In genomic region chr4:721261-722171, GRCh38 we compare ENCODE assay signal across 1 cellular context.
TF ChIP-seq lines count a peak whose summit lies in the region.

No MANE protein-coding gene starts in this region.

TF ChIP-seq in H1, 55 proteins besides CTCF, POLR2A, EP300 and RAD21:
- TF ChIP-seq NRF1 (IDR thresholded peaks at IDR 0.05; ENCODE audit: low read depth, low read length) = no peak
- TF ChIP-seq SP4 (IDR thresholded peaks at IDR 0.05; ENCODE audit: low read length) = no peak
- TF ChIP-seq TAF7 (optimal IDR thresholded peaks at IDR 0.05; ENCODE audit: borderline replicate concordance, low read depth, low read length) = no peak
- TF ChIP-seq SIX5 (IDR thresholded peaks at IDR 0.05; ENCODE audit: low read depth, low read length) = no peak
- TF ChIP-seq SP1 (IDR thresholded peaks at IDR 0.05; ENCODE audit: low read depth, low read length) = no peak
- no peak for TF ChIP-seq KDM1A (IDR thresholded peaks at IDR 0.05; ENCODE audit: borderline replicate concordance, low read length)
- TF ChIP-seq RFX5 (IDR thresholded peaks at IDR 0.05; ENCODE audit: borderline replicate concordance, low read depth, low read length) = no peak
TF ChIP-seq in H1: peak in this region for 0.
